17 cellular contexts compared by ENCODE assay signal in the genomic region with DNA sequence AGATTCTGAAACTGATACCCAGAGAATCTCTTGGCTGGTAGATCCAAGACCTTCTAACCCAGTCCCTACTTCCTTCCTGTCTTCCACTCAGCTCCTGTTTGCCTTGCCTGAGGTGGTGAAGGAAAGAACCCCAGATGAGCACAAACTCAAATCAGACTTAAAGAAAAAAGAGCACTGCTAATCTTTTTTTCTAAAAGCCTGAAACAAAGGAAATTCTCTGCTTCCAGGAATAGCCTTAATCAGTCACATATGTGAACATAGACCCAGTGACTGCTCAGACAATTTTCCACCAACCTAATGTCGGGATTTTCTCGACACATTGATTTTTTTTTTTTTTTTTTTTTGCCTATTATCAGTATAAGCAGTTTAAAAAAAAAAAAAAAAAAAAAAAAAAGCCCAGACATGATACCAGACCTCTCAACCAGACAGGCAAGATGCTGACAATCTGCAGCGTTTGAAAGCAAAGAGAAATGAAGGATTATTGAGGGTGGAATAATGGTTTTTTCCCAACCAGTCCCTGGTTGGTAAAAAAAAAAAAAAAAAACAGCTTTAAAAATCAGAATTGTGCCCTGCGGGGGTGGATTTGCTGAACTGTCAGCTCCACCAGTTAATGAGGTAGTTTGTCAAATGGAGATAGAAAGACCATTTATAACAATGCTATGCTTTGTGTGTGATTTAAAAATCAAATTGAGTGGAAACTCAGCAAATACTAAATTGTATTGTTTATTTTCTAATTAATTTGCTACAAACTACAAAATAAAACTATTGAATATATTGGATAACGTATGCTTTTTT.
"Had no signal": no experiment of that assay in that cellular context is flagged by ENCODE, and none has a peak within 500 bp of the region (broad histone marks: within the 10 kb centered on the region; RNA-seq: fewer than 3 reads in every experiment).

No MANE protein-coding gene starts in this region.

- H3K9me3 Mint-ChIP-seq: activated CD4-positive, alpha-beta memory T cell treated with anti-CD3 and anti-CD28 coated beads for 36 hours; activated naive CD4-positive, alpha-beta T cell treated with anti-CD3 and anti-CD28 coated beads, Interleukin-2, amount 10 ng/mL, durations not matched to agents 7 days and 5 days had no signal

- H3K36me3 Mint-ChIP-seq: activated CD4-positive, alpha-beta memory T cell treated with anti-CD3 and anti-CD28 coated beads for 36 hours; activated naive CD4-positive, alpha-beta T cell treated with anti-CD3 and anti-CD28 coated beads, Interleukin-2, amount 10 ng/mL, durations not matched to agents 7 days and 5 days; naive thymus-derived CD8-positive, alpha-beta T cell had no signal

- H3K27me3 ChIP-seq: gastroesophageal sphincter, left lung, spleen, thyroid gland had no signal

- ATAC-seq: activated CD4-positive, alpha-beta T cell treated with anti-CD3 and anti-CD28 coated beads for 36 hours; effector memory CD8-positive, alpha-beta T cell; gastroesophageal sphincter; left lung; naive thymus-derived CD8-positive, alpha-beta T cell; psoas muscle; sciatic nerve had no signal

- H3K4me3 Mint-ChIP-seq: activated CD4-positive, alpha-beta memory T cell treated with anti-CD3 and anti-CD28 coated beads for 36 hours; activated CD4-positive, alpha-beta T cell treated with anti-CD3 and anti-CD28 coated beads for 36 hours; activated naive CD4-positive, alpha-beta T cell treated with anti-CD3 and anti-CD28 coated beads, Interleukin-2, amount 10 ng/mL, durations not matched to agents 7 days and 5 days; activated T-cell treated with anti-CD3 and anti-CD28 coated beads, Interleukin-2, amount 50 U/mL, for 24 hours; effector memory CD8-positive, alpha-beta T cell; naive thymus-derived CD8-positive, alpha-beta T cell; T-helper 1 cell treated with Interleukin-12 subunit alpha and Interleukin-12 subunit beta and Interleukin-4 antibody, amounts not matched to agents 30 μg/mL and 1 μg/mL, for 36 hours had no signal

- H3K27ac ChIP-seq: gastroesophageal sphincter, left lung, psoas muscle, spleen, thyroid gland, WERI-Rb-1 had no signal

- H3K9me3 ChIP-seq: psoas muscle, thyroid gland had no signal

- H3K27me3 Mint-ChIP-seq: activated CD4-positive, alpha-beta memory T cell treated with anti-CD3 and anti-CD28 coated beads for 36 hours; activated CD4-positive, alpha-beta T cell treated with anti-CD3 and anti-CD28 coated beads for 36 hours; activated naive CD4-positive, alpha-beta T cell treated with anti-CD3 and anti-CD28 coated beads, Interleukin-2, amount 10 ng/mL, durations not matched to agents 7 days and 5 days; activated T-cell treated with anti-CD3 and anti-CD28 coated beads, Interleukin-2, amount 50 U/mL, for 24 hours; effector memory CD8-positive, alpha-beta T cell; naive thymus-derived CD8-positive, alpha-beta T cell had no signal

- H3K27ac Mint-ChIP-seq: activated CD4-positive, alpha-beta memory T cell treated with anti-CD3 and anti-CD28 coated beads for 36 hours; activated CD4-positive, alpha-beta T cell treated with anti-CD3 and anti-CD28 coated beads for 36 hours; activated naive CD4-positive, alpha-beta T cell treated with anti-CD3 and anti-CD28 coated beads, Interleukin-2, amount 10 ng/mL, durations not matched to agents 7 days and 5 days; activated T-cell treated with anti-CD3 and anti-CD28 coated beads, Interleukin-2, amount 50 U/mL, for 24 hours; effector memory CD8-positive, alpha-beta T cell; naive thymus-derived CD8-positive, alpha-beta T cell; T-helper 1 cell treated with Interleukin-12 subunit alpha and Interleukin-12 subunit beta and Interleukin-4 antibody, amounts not matched to agents 30 μg/mL and 1 μg/mL, for 36 hours had no signal

- H3K36me3 ChIP-seq: gastroesophageal sphincter, left lung, spleen, thyroid gland, WERI-Rb-1 had no signal

- H3K4me3 ChIP-seq: gastroesophageal sphincter, left lung, psoas muscle, spleen, thyroid gland had no signal

- H3K4me1 ChIP-seq: left lung, psoas muscle, spleen had no signal

- H3K4me1 Mint-ChIP-seq: activated CD4-positive, alpha-beta T cell treated with anti-CD3 and anti-CD28 coated beads for 36 hours; activated naive CD4-positive, alpha-beta T cell treated with anti-CD3 and anti-CD28 coated beads, Interleukin-2, amount 10 ng/mL, durations not matched to agents 7 days and 5 days; naive thymus-derived CD8-positive, alpha-beta T cell had no signal

- DNase-seq: activated CD4-positive, alpha-beta memory T cell treated with anti-CD3 and anti-CD28 coated beads for 36 hours; activated CD4-positive, alpha-beta T cell treated with anti-CD3 and anti-CD28 coated beads for 36 hours; activated naive CD4-positive, alpha-beta T cell treated with anti-CD3 and anti-CD28 coated beads, Interleukin-2, amount 10 ng/mL, durations not matched to agents 7 days and 5 days; activated T-cell treated with anti-CD3 and anti-CD28 coated beads, Interleukin-2, amount 50 U/mL, for 24 hours; dermis blood vessel endothelial cell; effector memory CD8-positive, alpha-beta T cell; left lung; mammary epithelial cell; naive thymus-derived CD8-positive, alpha-beta T cell; nucleus accumbens; psoas muscle; spleen; thyroid gland; WERI-Rb-1 had no signal
